10 cellular contexts compared by ENCODE assay signal in genomic region chr10:133230387-133231195, GRCh38.
DNase-seq lines count a peak whose midpoint lies in the region; ATAC-seq and TF ChIP-seq lines count a peak whose summit lies in the region.
"Had no signal": no experiment of that assay in that cellular context is flagged by ENCODE, and none has a peak within 500 bp of the region (broad histone marks: within the 10 kb centered on the region; RNA-seq: fewer than 3 reads in every experiment).

No MANE protein-coding gene starts in this region.

- ATAC-seq in stimulated activated effector memory CD8-positive, alpha-beta T cell treated with anti-CD3 and anti-CD28 coated beads, Interleukin-12 subunit alpha, Interleukin-12 subunit beta, amount 100 ng/mL, for 72 hours: no peak

- no peak overlapping the region for H3K27ac Mint-ChIP-seq in activated T-cell treated with anti-CD3 and anti-CD28 coated beads, Interleukin-2, amount 50 U/mL, for 24 hours
- H3K27ac Mint-ChIP-seq in stimulated activated effector memory CD8-positive, alpha-beta T cell treated with anti-CD3 and anti-CD28 coated beads, Interleukin-12 subunit alpha, Interleukin-12 subunit beta, amount 100 ng/mL, for 72 hours: no peak overlapping the region

- H3K4me1 Mint-ChIP-seq in activated T-cell treated with anti-CD3 and anti-CD28 coated beads, Interleukin-2, amount 50 U/mL, for 24 hours (ENCODE audit: low read depth): peaks cover 23% of the 10 kb centered on the region
- peaks cover 21% of the 10 kb centered on the region for H3K4me1 Mint-ChIP-seq in stimulated activated effector memory CD8-positive, alpha-beta T cell treated with anti-CD3 and anti-CD28 coated beads, Interleukin-12 subunit alpha, Interleukin-12 subunit beta, amount 100 ng/mL, for 72 hours

- peak; percentile 50 for DNase-seq in activated T-cell treated with anti-CD3 and anti-CD28 coated beads, Interleukin-2, amount 50 U/mL, for 24 hours
- DNase-seq in activated T-cell treated with anti-CD3 and anti-CD28 coated beads, Interleukin-2, amount 50 U/mL, for 1 hour: no peak
- DNase-seq in NCI-H1105 treated with DMSO at 0.1 percent for 48 hours (lab: John Stamatoyannopoulos, UW) (peak; percentile 26), erythroblast (lab: John Stamatoyannopoulos, UW) (peak; percentile 47 to 51), AG08395 (ENCODE audit: low spot score) (no peak), KG1 (lab: John Stamatoyannopoulos, UW) (no peak), NCI-H526 treated with DMSO at 0.1 percent for 48 hours (lab: John Stamatoyannopoulos, UW) (no peak)
- no peak for DNase-seq in stimulated activated effector memory CD8-positive, alpha-beta T cell treated with anti-CD3 and anti-CD28 coated beads, Interleukin-12 subunit alpha, Interleukin-12 subunit beta, amount 100 ng/mL, for 72 hours (ENCODE audit: low spot score in 2 of 2)
- DNase-seq: AML-193, kidney glomerular epithelial cell had no signal

- peaks cover 78% of the 10 kb centered on the region for H3K27me3 Mint-ChIP-seq in activated T-cell treated with anti-CD3 and anti-CD28 coated beads, Interleukin-2, amount 50 U/mL, for 24 hours

- no peaks in the 10 kb centered on the region for H3K36me3 Mint-ChIP-seq in activated T-cell treated with anti-CD3 and anti-CD28 coated beads, Interleukin-2, amount 50 U/mL, for 24 hours (ENCODE audit: low read depth)
- H3K36me3 Mint-ChIP-seq in stimulated activated effector memory CD8-positive, alpha-beta T cell treated with anti-CD3 and anti-CD28 coated beads, Interleukin-12 subunit alpha, Interleukin-12 subunit beta, amount 100 ng/mL, for 72 hours: no peaks in the 10 kb centered on the region

- H3K4me3 Mint-ChIP-seq in activated T-cell treated with anti-CD3 and anti-CD28 coated beads, Interleukin-2, amount 50 U/mL, for 24 hours: no peak overlapping the region
- H3K4me3 Mint-ChIP-seq in stimulated activated effector memory CD8-positive, alpha-beta T cell treated with anti-CD3 and anti-CD28 coated beads, Interleukin-12 subunit alpha, Interleukin-12 subunit beta, amount 100 ng/mL, for 72 hours: peak overlapping the region; percentile 24

- H3K9me3 Mint-ChIP-seq in activated T-cell treated with anti-CD3 and anti-CD28 coated beads, Interleukin-2, amount 50 U/mL, for 24 hours: no peaks in the 10 kb centered on the region
- no peaks in the 10 kb centered on the region for H3K9me3 Mint-ChIP-seq in stimulated activated effector memory CD8-positive, alpha-beta T cell treated with anti-CD3 and anti-CD28 coated beads, Interleukin-12 subunit alpha, Interleukin-12 subunit beta, amount 100 ng/mL, for 72 hours

- no peak for TF ChIP-seq POLR2A in erythroblast (IDR thresholded peaks at IDR 0.05; ENCODE audit: low read length)

Comparison
In these comparisons a context has a peak if more than half of its experiments do, and no peak if none do; other contexts are left out.
1. DNase-seq: peak in activated T-cell treated with anti-CD3 and anti-CD28 coated beads, Interleukin-2, amount 50 U/mL, for 24 hours (single experiment), NCI-H1105 treated with DMSO at 0.1 percent for 48 hours (single experiment) and erythroblast (2 of 2); none in activated T-cell treated with anti-CD3 and anti-CD28 coated beads, Interleukin-2, amount 50 U/mL, for 1 hour (single experiment), stimulated activated effector memory CD8-positive, alpha-beta T cell treated with anti-CD3 and anti-CD28 coated beads, Interleukin-12 subunit alpha, Interleukin-12 subunit beta, amount 100 ng/mL, for 72 hours (0 of 2), AG08395 (single experiment), KG1 (single experiment) and NCI-H526 treated with DMSO at 0.1 percent for 48 hours (single experiment).